ENCODE assay signal across 26 cellular contexts in the genomic region with DNA sequence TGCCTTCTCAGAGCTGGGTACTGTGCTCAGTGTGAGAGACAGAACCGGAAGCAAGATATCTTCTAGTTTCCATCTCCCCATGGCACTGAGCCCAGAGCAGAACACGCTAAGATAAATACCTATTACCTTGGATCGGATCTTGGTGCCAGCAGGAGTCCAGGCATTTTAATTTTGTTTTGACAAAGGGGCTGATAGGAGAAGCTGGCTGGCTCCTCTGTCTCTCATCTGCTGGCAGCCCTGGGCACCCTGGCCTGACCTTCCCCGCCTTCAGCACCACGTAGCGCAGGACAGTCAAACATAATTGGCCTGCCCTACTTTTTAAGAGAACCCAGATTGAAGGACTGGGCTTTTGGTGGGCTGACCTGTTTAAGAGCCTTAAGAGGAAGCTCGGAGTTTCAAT.
DNase-seq lines count a peak whose midpoint lies in the region; ATAC-seq and TF ChIP-seq lines count a peak whose summit lies in the region.
"Had no signal": no experiment of that assay in that cellular context is flagged by ENCODE, and none has a peak within 500 bp of the region (broad histone marks: within the 10 kb centered on the region; RNA-seq: fewer than 3 reads in every experiment).

No MANE protein-coding gene starts in this region.

- H3F3A ChIP-seq in SK-N-SH (replicated peaks; ENCODE audit: insufficient read depth): no peaks in the 10 kb centered on the region

- H4K8ac ChIP-seq in mesendoderm (ENCODE audit: low read depth, low read length): no peak overlapping the region

- H2BK15ac ChIP-seq in mesendoderm (replicated peaks; ENCODE audit: low read depth): no peak overlapping the region

- H3K9ac ChIP-seq in SK-N-SH: no peak overlapping the region
- H3K9ac ChIP-seq in mesendoderm (ENCODE audit: low read length): no peak overlapping the region

- WGBS in SK-N-SH (ENCODE audit: low lambda C conversion rate): 24% methylated on average over 6 of the region's 7 CpGs
- no CpG with 5 or more reads among the region's 7 CpGs for WGBS in mesendoderm (ENCODE audit: extremely low coverage, insufficient coverage, low lambda C conversion rate)

- H3K4ac ChIP-seq in mesendoderm (ENCODE audit: low read depth, low read length): no peak overlapping the region

- TF ChIP-seq CTCF in HEK293 (tag by site-specific recombination; IDR thresholded peaks at IDR 0.05) (no peak), SK-N-SH (IDR thresholded peaks at IDR 0.05) (no peak)

- H4K5ac ChIP-seq in mesendoderm (ENCODE audit: low read length): no peak overlapping the region

- H3K4me1 ChIP-seq in HEK293 (ENCODE audit: control insufficient read depth, insufficient read depth, low read length) (no peaks in the 10 kb centered on the region), SK-N-SH (ENCODE audit: control insufficient read depth in 1 of 2, insufficient read depth in 2 of 2, low read depth in 1 of 2, low read length in 1 of 2) (peaks cover 0 to 11% of the 10 kb centered on the region in 2 experiments; a peak in 1 of 4 replicates), mesendoderm (ENCODE audit: control insufficient read depth, low read depth, low read length) (no peaks in the 10 kb centered on the region)
- H3K4me1 ChIP-seq: heart left ventricle, upper lobe of left lung had no signal

- CTCF ChIA-PET in HEK293 (lab: Yijun Ruan, JAX): interaction anchor here (0.6 to 1.4 kb wide), 9 partner anchors 9 to 814 kb away, joined by 3 to 4 read pairs (median 3); no protein-coding TSS in a partner anchor
- CTCF ChIA-PET in SK-N-SH (lab: Yijun Ruan, JAX): interaction anchor here (0.7 to 4.3 kb wide), 10 partner anchors 8 to 261 kb away, joined by 3 to 23 read pairs (median 4); no protein-coding TSS in a partner anchor

- no peak overlapping the region for H3K27ac ChIP-seq in HEK293 (ENCODE audit: extremely low read depth, low read depth, low read length)
- no peak overlapping the region for H3K27ac ChIP-seq in SK-N-SH (ENCODE audit: low read depth in 2 of 2, low read length in 1 of 2)
- no peak overlapping the region for H3K27ac ChIP-seq in mesendoderm (ENCODE audit: low read depth, low read length)
- H3K27ac ChIP-seq: 22Rv1, heart left ventricle, upper lobe of left lung had no signal

- H3K36me3 ChIP-seq in HEK293 (ENCODE audit: control insufficient read depth in 2 of 2, insufficient read depth in 1 of 2, low read length in 2 of 2) (no peaks in the 10 kb centered on the region), SK-N-SH (replicated peaks in 1 of 2; ENCODE audit: control insufficient read depth in 1 of 2, insufficient read depth in 2 of 2, low read length in 1 of 2) (no peaks in the 10 kb centered on the region), mesendoderm (ENCODE audit: control insufficient read depth, insufficient read depth, low read length) (no peaks in the 10 kb centered on the region)
- H3K36me3 ChIP-seq: heart left ventricle, upper lobe of left lung had no signal

- H3K56ac ChIP-seq in mesendoderm (ENCODE audit: low read length): no peak overlapping the region

- TF ChIP-seq EP300 in SK-N-SH (IDR thresholded peaks at IDR 0.05; ENCODE audit: borderline replicate concordance in 1 of 2, low read depth in 1 of 2, low read length in 1 of 2): no peak

- H3K27me3 ChIP-seq in SK-N-SH (ENCODE audit: insufficient read depth) (no peaks in the 10 kb centered on the region), mesendoderm (ENCODE audit: insufficient read depth, low read length, poor library complexity) (no peaks in the 10 kb centered on the region)
- H3K27me3 ChIP-seq: upper lobe of left lung had no signal

- no peaks in the 10 kb centered on the region for H3K79me1 ChIP-seq in mesendoderm (ENCODE audit: low read length)

- no peaks in the 10 kb centered on the region for H3K9me2 ChIP-seq in SK-N-SH

- ATAC-seq in HG03045 (IDR thresholded peaks at IDR 0.05; ENCODE audit: unreplicated experiment): no peak
- ATAC-seq: heart left ventricle; naive thymus-derived CD8-positive, alpha-beta T cell; stimulated activated memory B cell treated with anti-CD40 and anti-IgM and Interleukin-4, amounts not matched to agents 10 μg/mL and 1 μg/mL and 100 μg/mL, for 72 hours had no signal

- H3K23ac ChIP-seq in mesendoderm (ENCODE audit: low read length): no peak overlapping the region

- no peak overlapping the region for H2AK5ac ChIP-seq in mesendoderm (ENCODE audit: low read length)

- H3K4me2 ChIP-seq in SK-N-SH (no peak overlapping the region), mesendoderm (ENCODE audit: low read length) (no peak overlapping the region)

- no peak for TF ChIP-seq RAD21 in SK-N-SH (IDR thresholded peaks at IDR 0.05; ENCODE audit: low read length)

- no peak overlapping the region for H2AFZ ChIP-seq in SK-N-SH (ENCODE audit: low read depth)

- no peaks in the 10 kb centered on the region for H3K9me3 ChIP-seq in HEK293 (ENCODE audit: control insufficient read depth, insufficient read depth, low read depth, low read length)
- H3K9me3 ChIP-seq in SK-N-SH: no peaks in the 10 kb centered on the region
- H3K9me3 ChIP-seq: upper lobe of left lung had no signal

- H2BK120ac ChIP-seq in mesendoderm (ENCODE audit: low read depth, low read length): no peak overlapping the region

- H3K4me3 ChIP-seq in HEK293 (ENCODE audit: low read depth, low read length) (no peak overlapping the region), SK-N-SH (ENCODE audit: low read depth in 2 of 2, low read length in 1 of 2) (no peak overlapping the region), mesendoderm (ENCODE audit: low read length) (no peak overlapping the region)
- H3K4me3 ChIP-seq: heart left ventricle, upper lobe of left lung had no signal

- no peaks in the 10 kb centered on the region for H4K20me1 ChIP-seq in SK-N-SH (ENCODE audit: insufficient read depth)

- POLR2A ChIA-PET in HEK293 (lab: Yijun Ruan, JAX): no interaction called here
- POLR2A ChIA-PET in SK-N-SH (lab: Yijun Ruan, JAX): no interaction called here

- H3K18ac ChIP-seq in mesendoderm (ENCODE audit: low read length): no peak overlapping the region

- DNase-seq in DMS 273 (lab: John Stamatoyannopoulos, UW; ENCODE audit: unreplicated experiment) (peak; percentile 48), DMS 273 treated with DMSO at 0.1 percent for 48 hours (lab: John Stamatoyannopoulos, UW) (no peak), SK-N-SH (peak; percentile 66), mesendoderm (peak; percentile 34), T-helper 9 cell (no peak)
- no peak for DNase-seq in stimulated activated CD4-positive, alpha-beta T cell treated with anti-CD3 and anti-CD28 coated beads, Interleukin-4, amount 100 ng/mL, for 1 hour
- DNase-seq: activated CD4-positive, alpha-beta memory T cell treated with anti-CD3 and anti-CD28 coated beads, Interleukin-2, amount 10 ng/mL, durations not matched to agents 7 days and 5 days; activated CD4-positive, alpha-beta T cell treated with anti-CD3 and anti-CD28 coated beads for 1 hour; activated CD8-positive, alpha-beta memory T cell treated with anti-CD3 and anti-CD28 coated beads, Interleukin-2, amount 50 U/mL, for 4 hours; activated naive CD4-positive, alpha-beta T cell treated with anti-CD3 and anti-CD28 coated beads, Interleukin-2, amount 10 ng/mL, durations not matched to agents 7 days and 5 days; Calu3; CD4-positive, CD25-positive, alpha-beta regulatory T cell; foreskin melanocyte; GOT3; heart left ventricle; naive thymus-derived CD8-positive, alpha-beta T cell; NCI-H1048; NCI-H187 treated with DMSO at 0.1 percent for 48 hours; NCI-H82; stimulated activated CD4-positive, alpha-beta T cell treated with anti-CD3 and anti-CD28 coated beads, Interleukin-15, amount 100 ng/mL, for 24 hours; T-helper 1 cell; upper lobe of left lung had no signal

- H3K79me2 ChIP-seq in SK-N-SH (ENCODE audit: insufficient read depth): no peaks in the 10 kb centered on the region
- H3K79me2 ChIP-seq in mesendoderm (ENCODE audit: control insufficient read depth, insufficient read depth, low read length): no peaks in the 10 kb centered on the region

- no peak overlapping the region for H2BK5ac ChIP-seq in mesendoderm (ENCODE audit: low read length)

TF ChIP-seq in HEK293, 187 proteins besides CTCF, POLR2A, EP300 and RAD21 (continues in another document):
- TF ChIP-seq ZNF366 (tag by site-specific recombination; conservative IDR thresholded peaks at IDR 0.05): 0 out of 2 replicates have a peak, but pooled peaks have one; percentile 16
- TF ChIP-seq ZIC2 (tag by site-specific recombination; IDR thresholded peaks at IDR 0.05): peak; percentile 28; the same call in 1 of the 2 replicates
- TF ChIP-seq ZNF776 (tag by site-specific recombination; IDR thresholded peaks at IDR 0.05; ENCODE audit: borderline replicate concordance): no peak
- TF ChIP-seq ZNF610 (tag by site-specific recombination; IDR thresholded peaks at IDR 0.05; ENCODE audit: borderline replicate concordance): no peak
- TF ChIP-seq ZNF830 (tag by site-specific recombination; IDR thresholded peaks at IDR 0.05; ENCODE audit: low read depth): no peak
- TF ChIP-seq, protein P1, sequence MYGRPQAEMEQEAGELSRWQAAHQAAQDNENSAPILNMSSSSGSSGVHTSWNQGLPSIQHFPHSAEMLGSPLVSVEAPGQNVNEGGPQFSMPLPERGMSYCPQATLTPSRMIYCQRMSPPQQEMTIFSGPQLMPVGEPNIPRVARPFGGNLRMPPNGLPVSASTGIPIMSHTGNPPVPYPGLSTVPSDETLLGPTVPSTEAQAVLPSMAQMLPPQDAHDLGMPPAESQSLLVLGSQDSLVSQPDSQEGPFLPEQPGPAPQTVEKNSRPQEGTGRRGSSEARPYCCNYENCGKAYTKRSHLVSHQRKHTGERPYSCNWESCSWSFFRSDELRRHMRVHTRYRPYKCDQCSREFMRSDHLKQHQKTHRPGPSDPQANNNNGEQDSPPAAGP (tag by site-specific recombination; IDR thresholded peaks at IDR 0.05): no peak

TF ChIP-seq in SK-N-SH, 30 proteins besides CTCF, POLR2A, EP300 and RAD21 (continues in another document):
- TF ChIP-seq NFIC (IDR thresholded peaks at IDR 0.05; ENCODE audit: borderline replicate concordance) (0 out of 2 replicates have a peak, but pooled peaks have one; percentile 11), TAF1 (IDR thresholded peaks at IDR 0.05; ENCODE audit: borderline replicate concordance, low read depth, low read length) (no peak), TCF12 (IDR thresholded peaks at IDR 0.05) (no peak), CHD2 (IDR thresholded peaks at IDR 0.05; ENCODE audit: low read length, partially characterized antibody) (no peak), MEF2A (IDR thresholded peaks at IDR 0.05; ENCODE audit: borderline replicate concordance, low read depth) (no peak)
- TF ChIP-seq, protein P2, sequence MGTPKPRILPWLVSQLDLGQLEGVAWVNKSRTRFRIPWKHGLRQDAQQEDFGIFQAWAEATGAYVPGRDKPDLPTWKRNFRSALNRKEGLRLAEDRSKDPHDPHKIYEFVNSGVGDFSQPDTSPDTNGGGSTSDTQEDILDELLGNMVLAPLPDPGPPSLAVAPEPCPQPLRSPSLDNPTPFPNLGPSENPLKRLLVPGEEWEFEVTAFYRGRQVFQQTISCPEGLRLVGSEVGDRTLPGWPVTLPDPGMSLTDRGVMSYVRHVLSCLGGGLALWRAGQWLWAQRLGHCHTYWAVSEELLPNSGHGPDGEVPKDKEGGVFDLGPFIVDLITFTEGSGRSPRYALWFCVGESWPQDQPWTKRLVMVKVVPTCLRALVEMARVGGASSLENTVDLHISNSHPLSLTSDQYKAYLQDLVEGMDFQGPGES (IDR thresholded peaks at IDR 0.05; ENCODE audit: low read depth, low read length): no peak

Comparison
In these comparisons a context has a peak if more than half of its experiments do, and no peak if none do; other contexts are left out.
1. DNase-seq: peak in DMS 273 (single experiment), SK-N-SH (single experiment) and mesendoderm (single experiment); none in DMS 273 treated with DMSO at 0.1 percent for 48 hours (single experiment), T-helper 9 cell (single experiment) and stimulated activated CD4-positive, alpha-beta T cell treated with anti-CD3 and anti-CD28 coated beads, Interleukin-4, amount 100 ng/mL, for 1 hour (single experiment).